Comparison of ENCODE assay signal across 20 cellular contexts in the genomic region with DNA sequence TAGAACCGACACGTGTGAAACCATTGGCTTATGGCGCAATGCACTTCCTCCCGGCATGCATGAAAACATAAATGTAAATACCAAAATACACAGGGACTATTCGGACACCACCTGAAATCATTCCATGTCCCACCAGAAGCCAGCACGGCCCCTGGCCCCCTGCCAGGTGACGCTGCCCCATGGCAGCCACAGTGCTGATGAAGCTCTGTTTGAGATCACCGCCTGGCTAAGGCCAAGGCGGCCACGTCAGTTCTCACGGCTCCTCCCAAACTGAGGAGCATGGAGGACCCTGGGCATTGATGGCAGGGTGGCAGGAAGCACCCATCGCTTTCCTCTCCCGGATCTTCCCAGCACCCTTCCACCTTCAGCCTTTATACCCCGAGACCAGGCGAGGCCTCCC.
DNase-seq lines count a peak whose midpoint lies in the region; ATAC-seq and TF ChIP-seq lines count a peak whose summit lies in the region.
"Had no signal": no experiment of that assay in that cellular context is flagged by ENCODE, and none has a peak within 500 bp of the region (broad histone marks: within the 10 kb centered on the region; RNA-seq: fewer than 3 reads in every experiment).

No MANE protein-coding gene starts in this region.

- H3K4ac ChIP-seq in neuronal stem cell (ENCODE audit: low read length) = no peak overlapping the region

- H3K4me3 ChIP-seq in neuronal stem cell (ENCODE audit: low read length in 2 of 2) = no peak overlapping the region
- H3K4me3 ChIP-seq in upper lobe of right lung = no peak overlapping the region
- no peak overlapping the region for H3K4me3 ChIP-seq in HAP-1

- no peak for TF ChIP-seq CTCF in upper lobe of right lung (IDR thresholded peaks at IDR 0.05)

- intact Hi-C loops in activated CD4-positive, alpha-beta T cell treated with anti-CD3 and anti-CD28 coated beads for 36 hours (cut with DNase I, micrococcal nuclease) = no loop called here
- intact Hi-C loops in cardiac septum (cut with DNase I) = no loop called here
- intact Hi-C loops in upper lobe of right lung (cut with DNase I) = no loop called here

- CTCF ChIA-PET in activated CD4-positive, alpha-beta T cell treated with anti-CD3 and anti-CD28 coated beads for 36 hours (lab: Charles Lee) = no interaction called here

- peak; percentile 3 for DNase-seq in activated CD4-positive, alpha-beta T cell treated with anti-CD3 and anti-CD28 coated beads for 36 hours
- DNase-seq in activated CD4-positive, alpha-beta T cell treated with anti-CD3 and anti-CD28 coated beads, Interleukin-2, amount 50 U/mL, for 4 hours = no peak
- peak; percentile 26 for DNase-seq in cardiac septum (ENCODE audit: low spot score)
- DNase-seq in neuronal stem cell (ENCODE audit: low spot score) = no peak
- DNase-seq in upper lobe of right lung = peak; percentile 52
- no peak for DNase-seq in HAP-1 (ENCODE audit: low spot score in 2 of 2)
- no peak for DNase-seq in nucleus accumbens (lab: John Stamatoyannopoulos, UW)
- no peak for DNase-seq in Kasumi-1 (lab: John Stamatoyannopoulos, UW)
- DNase-seq: AML-193; COR-L47; DND-41; effector memory CD8-positive, alpha-beta T cell; HFFc6; NCI-H1105; NCI-H2081 treated with DMSO at 0.1 percent for 48 hours; NCI-H510A treated with DMSO at 0.1 percent for 48 hours; retina had no signal

- H4K91ac ChIP-seq in neuronal stem cell (ENCODE audit: low read depth, low read length, poor library complexity) = no peak overlapping the region

- H3K36me3 ChIP-seq in neuronal stem cell (replicated peaks in 1 of 2; ENCODE audit: control insufficient read depth in 2 of 2, insufficient read depth in 2 of 2, low read length in 2 of 2) (no peaks in the 10 kb centered on the region), upper lobe of right lung (no peaks in the 10 kb centered on the region), HAP-1 (replicated peaks) (no peaks in the 10 kb centered on the region)

- no peak overlapping the region for H2AFZ ChIP-seq in neuronal stem cell (ENCODE audit: low read length)

- no peak overlapping the region for H3K27ac Mint-ChIP-seq in activated CD4-positive, alpha-beta T cell treated with anti-CD3 and anti-CD28 coated beads for 36 hours
- H3K27ac Mint-ChIP-seq: effector memory CD8-positive, alpha-beta T cell; HFFc6; stimulated activated effector memory CD8-positive, alpha-beta T cell treated with anti-CD3 and anti-CD28 coated beads, Interleukin-12 subunit alpha, Interleukin-12 subunit beta, amount 100 ng/mL, for 72 hours had no signal

- H3K18ac ChIP-seq in neuronal stem cell (ENCODE audit: low read length) = no peak overlapping the region

- H3K4me1 ChIP-seq in neuronal stem cell (ENCODE audit: control insufficient read depth in 2 of 2, insufficient read depth in 1 of 2, low read depth in 1 of 2, low read length in 2 of 2) (peaks cover 0 to 4% of the 10 kb centered on the region in 2 donors), upper lobe of right lung (peaks cover 7% of the 10 kb centered on the region), HAP-1 (no peaks in the 10 kb centered on the region)

- H3K14ac ChIP-seq in neuronal stem cell (ENCODE audit: low read length) = no peak overlapping the region

- H2BK12ac ChIP-seq in neuronal stem cell (ENCODE audit: low read length) = no peak overlapping the region

- POLR2A ChIA-PET in activated CD4-positive, alpha-beta T cell treated with anti-CD3 and anti-CD28 coated beads for 36 hours (lab: Charles Lee) = no interaction called here

- H3K79me1 ChIP-seq in neuronal stem cell (ENCODE audit: low read depth, low read length) = peaks cover 6% of the 10 kb centered on the region

- H2BK5ac ChIP-seq in neuronal stem cell (ENCODE audit: low read length) = peak overlapping the region; percentile 31

- H3K9me3 Mint-ChIP-seq in activated CD4-positive, alpha-beta T cell treated with anti-CD3 and anti-CD28 coated beads for 36 hours (ENCODE audit: low read depth) = no peaks in the 10 kb centered on the region
- H3K9me3 Mint-ChIP-seq: effector memory CD8-positive, alpha-beta T cell; stimulated activated effector memory CD8-positive, alpha-beta T cell treated with anti-CD3 and anti-CD28 coated beads, Interleukin-12 subunit alpha, Interleukin-12 subunit beta, amount 100 ng/mL, for 72 hours had no signal

- H3K9ac ChIP-seq in neuronal stem cell (ENCODE audit: low read depth, low read length, poor library complexity) = no peak overlapping the region

- H2BK15ac ChIP-seq in neuronal stem cell (ENCODE audit: low read length) = peak overlapping the region; percentile 10

- peak overlapping the region; percentile 89 for H2AK5ac ChIP-seq in neuronal stem cell (ENCODE audit: low read depth, low read length)

- H3K36me3 Mint-ChIP-seq in activated CD4-positive, alpha-beta T cell treated with anti-CD3 and anti-CD28 coated beads for 36 hours (ENCODE audit: low read depth) = no peaks in the 10 kb centered on the region

- no peaks in the 10 kb centered on the region for H3K4me1 Mint-ChIP-seq in activated CD4-positive, alpha-beta T cell treated with anti-CD3 and anti-CD28 coated beads for 36 hours

- WGBS in neuronal stem cell (ENCODE audit: extremely low coverage in 2 of 2, insufficient read length in 2 of 2, insufficient replicate concordance in 1 of 2), 2 donors = no CpG with 5 or more reads among the region's 15 CpGs

- H3K27me3 ChIP-seq in neuronal stem cell (ENCODE audit: control insufficient read depth in 3 of 3, insufficient read depth in 3 of 3, low read depth in 1 of 3, low read length in 3 of 3) = peaks cover 0 to 14% (median 3%) of the 10 kb centered on the region in 3 experiments
- no peaks in the 10 kb centered on the region for H3K27me3 ChIP-seq in upper lobe of right lung
- H3K27me3 ChIP-seq in HAP-1 (ENCODE audit: low read depth) = peaks cover 17% of the 10 kb centered on the region

- no peak for ATAC-seq in activated CD4-positive, alpha-beta T cell treated with anti-CD3 and anti-CD28 coated beads for 36 hours
- ATAC-seq in upper lobe of right lung = no peak
- ATAC-seq: activated CD4-positive, CD25-positive, alpha-beta regulatory T cell treated with anti-CD3 and anti-CD28 coated beads, Interleukin-2, amount 50 U/mL, for 24 hours; effector memory CD8-positive, alpha-beta T cell; stimulated activated effector memory CD8-positive, alpha-beta T cell treated with anti-CD3 and anti-CD28 coated beads, Interleukin-12 subunit alpha, Interleukin-12 subunit beta, amount 100 ng/mL, for 72 hours had no signal

- H4K8ac ChIP-seq in neuronal stem cell (ENCODE audit: low read depth, low read length) = no peak overlapping the region

- H2BK120ac ChIP-seq in neuronal stem cell (ENCODE audit: low read depth, low read length) = no peak overlapping the region

- H3K27me3 Mint-ChIP-seq in activated CD4-positive, alpha-beta T cell treated with anti-CD3 and anti-CD28 coated beads for 36 hours = no peaks in the 10 kb centered on the region

- in situ Hi-C loops in HAP-1 (cut with MboI; ENCODE audit: low sequenced_read_pairs) = no loop called here

- H3K9me3 ChIP-seq in neuronal stem cell (replicated peaks in 1 of 2; ENCODE audit: control insufficient read depth in 2 of 2, insufficient read depth in 1 of 2, low read depth in 1 of 2, low read length in 2 of 2) (peaks cover 3% of the 10 kb centered on the region in 2 donors), upper lobe of right lung (no peaks in the 10 kb centered on the region), HAP-1 (no peaks in the 10 kb centered on the region; the same call in 1 of the 2 replicates)

- H3K23ac ChIP-seq in neuronal stem cell (ENCODE audit: low read depth, low read length, poor library complexity) = no peak overlapping the region

- H3K27ac ChIP-seq in neuronal stem cell (replicated peaks; ENCODE audit: low read length) (no peak overlapping the region), upper lobe of right lung (no peak overlapping the region)
- H3K27ac ChIP-seq: 22Rv1 had no signal

- H3K4me3 Mint-ChIP-seq in activated CD4-positive, alpha-beta T cell treated with anti-CD3 and anti-CD28 coated beads for 36 hours = no peak overlapping the region
- H3K4me3 Mint-ChIP-seq: effector memory CD8-positive, alpha-beta T cell; HFFc6; stimulated activated effector memory CD8-positive, alpha-beta T cell treated with anti-CD3 and anti-CD28 coated beads, Interleukin-12 subunit alpha, Interleukin-12 subunit beta, amount 100 ng/mL, for 72 hours had no signal

- no peak overlapping the region for H3K4me2 ChIP-seq in neuronal stem cell (ENCODE audit: insufficient read depth, low read length, poor library complexity, severe bottlenecking)

Comparison
In these comparisons a context has a peak if more than half of its experiments do, and no peak if none do; other contexts are left out.
1. DNase-seq: peak in activated CD4-positive, alpha-beta T cell treated with anti-CD3 and anti-CD28 coated beads for 36 hours (single experiment), cardiac septum (single experiment) and upper lobe of right lung (single experiment); none in activated CD4-positive, alpha-beta T cell treated with anti-CD3 and anti-CD28 coated beads, Interleukin-2, amount 50 U/mL, for 4 hours (0 of 2), neuronal stem cell (single experiment), HAP-1 (0 of 2), nucleus accumbens (0 of 56) and Kasumi-1 (0 of 2).